Comparison of ENCODE assay signal across 8 cellular contexts in the genomic region with DNA sequence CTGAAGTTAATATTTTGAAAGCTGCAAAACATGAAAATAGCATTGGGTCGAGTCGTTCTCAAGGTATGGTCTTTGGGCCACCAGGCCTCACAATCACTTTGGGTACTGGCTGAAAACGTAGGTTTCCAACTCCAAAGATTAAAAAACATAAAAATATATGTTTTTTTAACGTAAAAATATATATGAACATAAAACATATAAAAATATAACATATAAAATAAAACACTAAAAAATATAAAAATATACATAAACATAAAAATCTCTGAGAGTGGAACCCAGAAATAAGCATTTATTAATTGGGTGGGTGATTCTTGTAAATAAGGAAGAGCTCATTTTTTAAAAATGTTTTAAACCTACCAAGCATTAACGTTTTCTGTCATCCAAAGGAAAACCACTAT. TPM values are rescaled to one million over a fixed set of nuclear protein-coding genes. Genes with fewer than 3 reads are reported as not detected.
DNase-seq lines count a peak whose midpoint lies in the region; ATAC-seq and TF ChIP-seq lines count a peak whose summit lies in the region.

No MANE protein-coding gene starts in this region.

- peaks cover 30% of the 10 kb centered on the region for H3K4me1 Mint-ChIP-seq in activated naive CD4-positive, alpha-beta T cell treated with anti-CD3 and anti-CD28 coated beads, Interleukin-2, amount 50 U/mL, for 24 hours
- H3K4me1 Mint-ChIP-seq in memory B cell: peaks cover 15% of the 10 kb centered on the region

- no peaks in the 10 kb centered on the region for H3K9me3 ChIP-seq in body of pancreas
- H3K9me3 ChIP-seq in upper lobe of right lung: no peaks in the 10 kb centered on the region

- no peaks in the 10 kb centered on the region for H3K27me3 ChIP-seq in body of pancreas
- H3K27me3 ChIP-seq in upper lobe of right lung: no peaks in the 10 kb centered on the region

- no peak for TF ChIP-seq CTCF in body of pancreas (IDR thresholded peaks at IDR 0.05)
- TF ChIP-seq CTCF in upper lobe of right lung (IDR thresholded peaks at IDR 0.05): no peak
- no peak for TF ChIP-seq CTCF in omental fat pad (IDR thresholded peaks at IDR 0.05)
- no peak for TF ChIP-seq CTCF in GM20000 (IDR thresholded peaks at IDR 0.05; ENCODE audit: extremely low read depth, missing control alignments)

- H3K27ac ChIP-seq in body of pancreas (peak overlapping the region; percentile 84 to 95 (median 88)), upper lobe of right lung (peak overlapping the region; percentile 79)

- DNase-seq in activated naive CD4-positive, alpha-beta T cell (lab: John Stamatoyannopoulos, UW): no peak
- DNase-seq in body of pancreas (no peak), memory B cell (ENCODE audit: low spot score in 2 of 2) (no peak), upper lobe of right lung (no peak), omental fat pad (ENCODE audit: low spot score) (no peak), GM20000 (ENCODE audit: low spot score) (no peak)

- H3K9me3 Mint-ChIP-seq in activated naive CD4-positive, alpha-beta T cell treated with anti-CD3 and anti-CD28 coated beads, Interleukin-2, amount 50 U/mL, for 24 hours: no peaks in the 10 kb centered on the region
- H3K9me3 Mint-ChIP-seq in memory B cell: no peaks in the 10 kb centered on the region

- ATAC-seq in body of pancreas: no peak
- no peak for ATAC-seq in memory B cell (ENCODE audit: low read depth)
- no peak for ATAC-seq in upper lobe of right lung
- ATAC-seq in HG03565 (IDR thresholded peaks at IDR 0.05; ENCODE audit: unreplicated experiment): no peak
- no peak for ATAC-seq in omental fat pad (ENCODE audit: low FRiP score)

- H3K27me3 Mint-ChIP-seq in activated naive CD4-positive, alpha-beta T cell treated with anti-CD3 and anti-CD28 coated beads, Interleukin-2, amount 50 U/mL, for 24 hours: no peaks in the 10 kb centered on the region
- no peaks in the 10 kb centered on the region for H3K27me3 Mint-ChIP-seq in memory B cell

- H3K36me3 ChIP-seq in body of pancreas (replicated peaks in 1 of 2; ENCODE audit: insufficient read depth in 1 of 2, low read depth in 2 of 2): peaks cover 0 to 3% of the 10 kb centered on the region in 2 donors
- peaks cover 22% of the 10 kb centered on the region for H3K36me3 ChIP-seq in upper lobe of right lung

- no peak for TF ChIP-seq POLR2A in body of pancreas (IDR thresholded peaks at IDR 0.05)

- H3K4me3 ChIP-seq in body of pancreas (no peak overlapping the region), upper lobe of right lung (peak overlapping the region; percentile 65)

- intact Hi-C loops in body of pancreas (cut with DNase I): loop anchor here (10.0 kb wide), 2 partner anchors 284 to 504 kb away; a partner anchor contains a TSS
- intact Hi-C loops in upper lobe of right lung (cut with DNase I): no loop called here

- H3K4me3 Mint-ChIP-seq in activated naive CD4-positive, alpha-beta T cell treated with anti-CD3 and anti-CD28 coated beads, Interleukin-2, amount 50 U/mL, for 24 hours: peak overlapping the region; percentile 90
- H3K4me3 Mint-ChIP-seq in memory B cell: peak overlapping the region; percentile 88

- WGBS in body of pancreas, 2 donors: 17 to 21% methylated on average over 5 of the region's 5 CpGs

- peaks cover 20% of the 10 kb centered on the region for H3K4me1 ChIP-seq in body of pancreas
- H3K4me1 ChIP-seq in upper lobe of right lung: peaks cover 22% of the 10 kb centered on the region

- H3K27ac Mint-ChIP-seq in activated naive CD4-positive, alpha-beta T cell treated with anti-CD3 and anti-CD28 coated beads, Interleukin-2, amount 50 U/mL, for 24 hours: peak overlapping the region; percentile 97
- H3K27ac Mint-ChIP-seq in memory B cell: peak overlapping the region; percentile 89

- H3K36me3 Mint-ChIP-seq in activated naive CD4-positive, alpha-beta T cell treated with anti-CD3 and anti-CD28 coated beads, Interleukin-2, amount 50 U/mL, for 24 hours: peaks cover 12% of the 10 kb centered on the region
- H3K36me3 Mint-ChIP-seq in memory B cell: peaks cover 6% of the 10 kb centered on the region

RNA-seq across cellular contexts. Expression of a gene that starts 0.7 kb away (rescaled TPM):
- total RNA-seq in body of pancreas (10 to 100 TPM; 44.9 to 50.8 TPM), upper lobe of right lung (83.7 TPM), omental fat pad (10 to 100 TPM; 60.0 to 86.9 (median 75.1) TPM)
